8 cellular contexts compared by ENCODE assay signal in genomic region chr18:2846638-2847340, GRCh38.
DNase-seq lines count a peak whose midpoint lies in the region; ATAC-seq and TF ChIP-seq lines count a peak whose summit lies in the region.

Gene EMILIN2, plus strand, starts transcription at chr18:2847006. Its CDS starts 183 bp downstream, at chr18:2847189.

- TF ChIP-seq CTCF in AG09309 (IDR thresholded peaks at IDR 0.05; ENCODE audit: control insufficient read depth, insufficient read depth, low read depth, low read length, missing control alignments) (no peak), astrocyte of the cerebellum (IDR thresholded peaks at IDR 0.05; ENCODE audit: low read depth, low read length, missing control alignments) (no peak)

- H3K4me3 ChIP-seq in AG09309 (ENCODE audit: control insufficient read depth, low read depth, low read length) (peak within 1 kb of the TSS; percentile 66), astrocyte of the cerebellum (ENCODE audit: low read depth, low read length) (peak within 1 kb of the TSS; percentile 53)

- in situ Hi-C loops in astrocyte of the cerebellum (cut with HindIII; ENCODE audit: low sequenced_read_pairs), result no loop called here

- peak; percentile 44 for ATAC-seq in GM21619 (IDR thresholded peaks at IDR 0.05; ENCODE audit: unreplicated experiment)

- DNase-seq in AG09309 (ENCODE audit: low read depth) (no peak), RPMI8226 (peak; percentile 35), astrocyte of the cerebellum (ENCODE audit: low read depth) (no peak), iPS-NIHi11 (ENCODE audit: low spot score) (peak; percentile 77), NOMO-1 treated with dmso at 0.1 percent for 144 hours (lab: John Stamatoyannopoulos, UW; ENCODE audit: unreplicated experiment) (no peak), NCI-H1092 (lab: John Stamatoyannopoulos, UW) (no peak)
- peak; percentile 70 for DNase-seq in stimulated activated CD4-positive, alpha-beta T cell treated with anti-CD3 and anti-CD28 coated beads, Interleukin-15, amount 100 ng/mL, for 24 hours

Comparison
In these comparisons a context has a peak if more than half of its experiments do, and no peak if none do; other contexts are left out.
1. DNase-seq: peak in RPMI8226 (single experiment), iPS-NIHi11 (single experiment) and stimulated activated CD4-positive, alpha-beta T cell treated with anti-CD3 and anti-CD28 coated beads, Interleukin-15, amount 100 ng/mL, for 24 hours (single experiment); none in AG09309 (single experiment), astrocyte of the cerebellum (single experiment), NOMO-1 treated with dmso at 0.1 percent for 144 hours (single experiment) and NCI-H1092 (single experiment).